25 cellular contexts compared by ENCODE assay signal in the genomic region with DNA sequence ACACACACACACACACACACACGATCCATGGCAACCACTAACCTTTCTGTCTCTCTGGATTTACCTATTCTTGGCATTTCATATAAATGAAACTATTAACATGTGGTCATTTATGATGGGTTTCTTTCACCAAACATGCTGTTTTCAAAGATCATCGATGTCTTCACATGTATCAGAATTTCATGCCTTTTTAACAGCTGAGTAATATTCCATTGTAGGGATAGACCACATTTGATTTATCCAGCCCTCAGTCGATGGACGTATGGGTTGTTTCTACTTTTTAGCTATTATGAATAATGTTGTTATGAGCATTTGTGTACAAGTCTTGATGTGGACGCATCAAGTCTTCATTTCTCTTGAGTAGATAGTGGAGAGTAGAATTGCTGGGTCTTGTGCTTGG.
"Had no signal": no experiment of that assay in that cellular context is flagged by ENCODE, and none has a peak within 500 bp of the region (broad histone marks: within the 10 kb centered on the region; RNA-seq: fewer than 3 reads in every experiment).

No MANE protein-coding gene starts in this region.

- H3K4me3 Mint-ChIP-seq: dendritic cell treated with granulocyte-macrophage colony-stimulating factor and Interleukin-4, amounts not matched to agents 40 ng/mL and 50 ng/mL, for 4 days; effector memory CD8-positive, alpha-beta T cell; endodermal cell; mesothelial cell of epicardium had no signal

- H3K9me3 Mint-ChIP-seq: dendritic cell treated with granulocyte-macrophage colony-stimulating factor and Interleukin-4, amounts not matched to agents 40 ng/mL and 50 ng/mL, for 4 days; effector memory CD8-positive, alpha-beta T cell; endodermal cell; mesothelial cell of epicardium had no signal

- H3K27me3 ChIP-seq: colonic mucosa had no signal

- FAIRE-seq: endometrium, islet of Langerhans, keratinocyte had no signal

- H3K4me1 ChIP-seq: colonic mucosa, esophagus squamous epithelium, gastrocnemius medialis, heart right ventricle, left lung, lower lobe of right lung had no signal

- H3K27ac Mint-ChIP-seq: dendritic cell treated with granulocyte-macrophage colony-stimulating factor and Interleukin-4, amounts not matched to agents 40 ng/mL and 50 ng/mL, for 4 days; effector memory CD8-positive, alpha-beta T cell; endodermal cell; mesothelial cell of epicardium had no signal

- H3K36me3 Mint-ChIP-seq: mesothelial cell of epicardium had no signal

- H3K27ac ChIP-seq: colonic mucosa, epithelial cell of prostate, esophagus squamous epithelium, gastrocnemius medialis, heart right ventricle, left lung, lower lobe of right lung had no signal

- H3K4me1 Mint-ChIP-seq: mesothelial cell of epicardium had no signal

- DNase-seq: colonic mucosa; cortex of kidney; effector CD8-positive, alpha-beta T cell; effector memory CD8-positive, alpha-beta T cell; erythroblast; esophagus squamous epithelium; foreskin fibroblast; foreskin melanocyte; gastrocnemius medialis; glutamatergic neuron; heart right ventricle; hippocampal formation; left cardiac atrium; left lung; left ventricle myocardium superior; lower lobe of right lung; mesenchymal stem cell; mucosa of descending colon had no signal

- H3K36me3 ChIP-seq: colonic mucosa, esophagus squamous epithelium, gastrocnemius medialis, heart right ventricle, left lung, lower lobe of right lung had no signal

- H3K4me3 ChIP-seq: colonic mucosa, esophagus squamous epithelium, gastrocnemius medialis, heart right ventricle, left lung, lower lobe of right lung, mucosa of descending colon had no signal

- H3K9me3 ChIP-seq: colonic mucosa, esophagus squamous epithelium, gastrocnemius medialis, heart right ventricle, left lung, lower lobe of right lung, mucosa of descending colon had no signal
